Comparison of ENCODE assay signal across 19 cellular contexts in genomic region chr22:23250424-23251363, GRCh38.
A peak's percentile ranks its signal among the peaks of the same experiment; 100 is the strongest.
DNase-seq lines count a peak whose midpoint lies in the region; ATAC-seq, FAIRE-seq and TF ChIP-seq lines count a peak whose summit lies in the region.
"Had no signal": no experiment of that assay in that cellular context is flagged by ENCODE, and none has a peak within 500 bp of the region (broad histone marks: within the 10 kb centered on the region; RNA-seq: fewer than 3 reads in every experiment).

No MANE protein-coding gene starts in this region.

- H3K9me3 Mint-ChIP-seq in activated T-cell treated with anti-CD3 and anti-CD28 coated beads, Interleukin-2, amount 50 U/mL, for 72 hours, result no peaks in the 10 kb centered on the region
- no peaks in the 10 kb centered on the region for H3K9me3 Mint-ChIP-seq in stimulated activated effector memory CD8-positive, alpha-beta T cell treated with anti-CD3 and anti-CD28 coated beads, Interleukin-12 subunit alpha, Interleukin-12 subunit beta, amount 100 ng/mL, for 72 hours

- H3K9ac ChIP-seq in kidney (ENCODE audit: low read length in 2 of 2), result peak overlapping the region in 1 of 2 donors; percentile 21

- no peak for FAIRE-seq in kidney (lab: Jason Lieb, UNC)

- peak overlapping the region in 1 of 2 donors; percentile 31 for H3K4me3 Mint-ChIP-seq in activated T-cell treated with anti-CD3 and anti-CD28 coated beads, Interleukin-2, amount 50 U/mL, for 72 hours
- peak overlapping the region; percentile 36 for H3K4me3 Mint-ChIP-seq in stimulated activated effector memory CD8-positive, alpha-beta T cell treated with anti-CD3 and anti-CD28 coated beads, Interleukin-12 subunit alpha, Interleukin-12 subunit beta, amount 100 ng/mL, for 72 hours

- intact Hi-C loops in kidney (cut with DNase I), result no loop called here

- no peaks in the 10 kb centered on the region for H3K27me3 Mint-ChIP-seq in activated T-cell treated with anti-CD3 and anti-CD28 coated beads, Interleukin-2, amount 50 U/mL, for 72 hours (ENCODE audit: low read depth)

- ATAC-seq in activated T-cell treated with anti-CD3 and anti-CD28 coated beads, Interleukin-2, amount 50 U/mL, for 72 hours (replicated peaks in 1 of 2), result no peak
- ATAC-seq in stimulated activated effector memory CD8-positive, alpha-beta T cell treated with anti-CD3 and anti-CD28 coated beads, Interleukin-12 subunit alpha, Interleukin-12 subunit beta, amount 100 ng/mL, for 72 hours, result no peak

- peaks cover 32 to 35% of the 10 kb centered on the region in 2 donors for H3K4me1 ChIP-seq in kidney (ENCODE audit: control insufficient read depth in 1 of 2, insufficient read depth in 1 of 2, low read depth in 1 of 2, low read length in 2 of 2)

- no peaks in the 10 kb centered on the region for H3K9me3 ChIP-seq in WERI-Rb-1 (ENCODE audit: severe bottlenecking)
- H3K9me3 ChIP-seq in kidney (ENCODE audit: control insufficient read depth in 1 of 2, low read length in 2 of 2), result no peaks in the 10 kb centered on the region
- H3K9me3 ChIP-seq: ovary, vagina had no signal

- H3K36me3 ChIP-seq in WERI-Rb-1 (peaks cover 21% of the 10 kb centered on the region), kidney (ENCODE audit: control insufficient read depth in 1 of 2, insufficient read depth in 2 of 2, low read length in 2 of 2) (peaks cover 5 to 10% of the 10 kb centered on the region in 2 donors)
- H3K36me3 ChIP-seq: ovary had no signal

- no peaks in the 10 kb centered on the region for H3K27me3 ChIP-seq in WERI-Rb-1 (ENCODE audit: insufficient read depth, low read depth, severe bottlenecking)
- H3K27me3 ChIP-seq: ovary, vagina had no signal

- no peak for DNase-seq in activated T-cell treated with anti-CD3 and anti-CD28 coated beads, Interleukin-2, amount 50 U/mL, for 72 hours
- DNase-seq in activated T-cell treated with anti-CD3 and anti-CD28 coated beads, Interleukin-2, amount 50 U/mL, for 1 hour, result no peak
- DNase-seq in WERI-Rb-1 (peak; percentile 41), kidney (no peak), pons (ENCODE audit: low spot score) (no peak), amniotic stem cell (lab: John Stamatoyannopoulos, UW) (no peak)
- DNase-seq in stimulated activated effector memory CD8-positive, alpha-beta T cell treated with anti-CD3 and anti-CD28 coated beads, Interleukin-12 subunit alpha, Interleukin-12 subunit beta, amount 100 ng/mL, for 72 hours (ENCODE audit: low spot score in 2 of 2), result no peak
- no peak for DNase-seq in central memory CD4-positive, alpha-beta T cell
- DNase-seq: activated CD4-positive, alpha-beta T cell treated with anti-CD3 and anti-CD28 coated beads for 1 hour; activated T-cell treated with anti-CD3 and anti-CD28 coated beads for 4 hours; anterior cingulate cortex; COR-L47; hypothalamus; NCI-H187; SHP77; stimulated activated CD4-positive, alpha-beta T cell treated with anti-CD3 and anti-CD28 coated beads, Interleukin-2, amount 100 ng/mL, for 48 hours; T-helper 9 cell had no signal

- peak; percentile 4; the same call in 1 of the 2 replicates for TF ChIP-seq CTCF in WERI-Rb-1 (IDR thresholded peaks at IDR 0.05; ENCODE audit: low read depth, low read length)
- TF ChIP-seq CTCF in kidney (IDR thresholded peaks at IDR 0.05; ENCODE audit: borderline replicate concordance, extremely low read depth, insufficient read depth), result no peak

- H3K27ac Mint-ChIP-seq in activated T-cell treated with anti-CD3 and anti-CD28 coated beads, Interleukin-2, amount 50 U/mL, for 72 hours, result peak overlapping the region; percentile 39
- peak overlapping the region; percentile 91 for H3K27ac Mint-ChIP-seq in stimulated activated effector memory CD8-positive, alpha-beta T cell treated with anti-CD3 and anti-CD28 coated beads, Interleukin-12 subunit alpha, Interleukin-12 subunit beta, amount 100 ng/mL, for 72 hours

- H3K36me3 Mint-ChIP-seq in activated T-cell treated with anti-CD3 and anti-CD28 coated beads, Interleukin-2, amount 50 U/mL, for 72 hours (ENCODE audit: insufficient read depth in 2 of 2), result no peaks in the 10 kb centered on the region
- peaks cover 7% of the 10 kb centered on the region for H3K36me3 Mint-ChIP-seq in stimulated activated effector memory CD8-positive, alpha-beta T cell treated with anti-CD3 and anti-CD28 coated beads, Interleukin-12 subunit alpha, Interleukin-12 subunit beta, amount 100 ng/mL, for 72 hours

- H3K27ac ChIP-seq in WERI-Rb-1, result peak overlapping the region; percentile 63
- peak overlapping the region; percentile 67 to 76 for H3K27ac ChIP-seq in kidney (ENCODE audit: low read depth in 2 of 2, low read length in 2 of 2)
- H3K27ac ChIP-seq: ovary, vagina had no signal

- peaks cover 56% of the 10 kb centered on the region for H3K4me1 Mint-ChIP-seq in activated T-cell treated with anti-CD3 and anti-CD28 coated beads, Interleukin-2, amount 50 U/mL, for 72 hours (ENCODE audit: low read depth)
- H3K4me1 Mint-ChIP-seq in stimulated activated effector memory CD8-positive, alpha-beta T cell treated with anti-CD3 and anti-CD28 coated beads, Interleukin-12 subunit alpha, Interleukin-12 subunit beta, amount 100 ng/mL, for 72 hours, result peaks cover 63% of the 10 kb centered on the region

- H3K4me3 ChIP-seq in WERI-Rb-1 (ENCODE audit: low read depth, low read length) (no peak overlapping the region), kidney (ENCODE audit: low read length in 2 of 2) (no peak overlapping the region)
- H3K4me3 ChIP-seq: ovary, vagina had no signal
